Comparison of ENCODE assay signal across 18 cellular contexts in the genomic region with DNA sequence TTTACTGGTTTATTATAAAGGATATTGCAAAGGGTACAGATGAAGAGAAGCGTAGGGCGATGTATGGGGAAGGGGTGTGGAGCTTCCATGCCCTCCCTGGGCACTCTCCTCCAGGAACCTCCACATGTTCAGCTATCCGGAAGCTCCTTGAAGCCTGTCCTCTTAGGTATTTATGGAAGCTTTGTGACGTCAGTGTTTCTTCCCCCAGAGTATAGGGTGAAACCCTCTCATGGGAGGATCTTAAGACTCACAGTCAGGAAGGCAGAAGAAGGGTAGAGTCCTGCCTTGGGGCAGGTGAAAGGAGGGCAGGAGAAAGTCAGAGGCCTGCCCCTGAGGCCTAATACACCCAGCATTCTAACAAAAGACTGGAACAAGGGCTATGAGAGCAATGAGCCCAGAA.
"Had no signal": no experiment of that assay in that cellular context is flagged by ENCODE, and none has a peak within 500 bp of the region (broad histone marks: within the 10 kb centered on the region; RNA-seq: fewer than 3 reads in every experiment).

No MANE protein-coding gene starts in this region.

- H2AFZ ChIP-seq: parathyroid adenoma had no signal

- H3K9me3 Mint-ChIP-seq: activated CD8-positive, alpha-beta T cell treated with anti-CD3 and anti-CD28 coated beads for 36 hours; endodermal cell; naive thymus-derived CD4-positive, alpha-beta T cell had no signal

- H3K9me3 ChIP-seq: colonic mucosa, left lung, neutrophil, sigmoid colon had no signal

- H3K4me1 ChIP-seq: colonic mucosa, parathyroid adenoma had no signal

- H3K27me3 ChIP-seq: colonic mucosa, left lung, neutrophil, sigmoid colon had no signal

- H3K27ac Mint-ChIP-seq: activated naive CD8-positive, alpha-beta T cell; endodermal cell had no signal

- H3K9ac ChIP-seq: parathyroid adenoma had no signal

- H3K4me3 Mint-ChIP-seq: activated CD8-positive, alpha-beta T cell treated with anti-CD3 and anti-CD28 coated beads for 36 hours; activated naive CD8-positive, alpha-beta T cell; endodermal cell had no signal

- H3K27ac ChIP-seq: colonic mucosa, epithelial cell of prostate, left lung, neutrophil, parathyroid adenoma, sigmoid colon, SK-N-MC, WERI-Rb-1 had no signal

- ATAC-seq: left lung; naive thymus-derived CD4-positive, alpha-beta T cell had no signal

- H3K4me3 ChIP-seq: colonic mucosa, left lung, sigmoid colon, SK-N-MC had no signal

- DNase-seq: activated effector memory CD4-positive, alpha-beta T cell treated with anti-CD3 and anti-CD28 coated beads, Interleukin-2, amount 50 U/mL, for 16 hours; activated T-cell treated with anti-CD3 and anti-CD28 coated beads, Interleukin-2, amount 50 U/mL, for 48 hours; central memory CD4-positive, alpha-beta T cell; colonic mucosa; endodermal cell; left lung; naive thymus-derived CD4-positive, alpha-beta T cell; sigmoid colon; stimulated activated CD4-positive, alpha-beta T cell treated with anti-CD3 and anti-CD28 coated beads, Interleukin-4, amount 100 ng/mL, for 4 hours; stimulated activated naive CD4-positive, alpha-beta T cell treated with Interleukin-2 at 50 U/mL for 16 hours; trophoblast cell; WERI-Rb-1 had no signal

- H3K27me3 Mint-ChIP-seq: activated CD8-positive, alpha-beta T cell treated with anti-CD3 and anti-CD28 coated beads for 36 hours; activated naive CD8-positive, alpha-beta T cell had no signal

- H3K79me2 ChIP-seq: parathyroid adenoma had no signal

- H3K36me3 ChIP-seq: colonic mucosa, left lung, neutrophil, sigmoid colon, WERI-Rb-1 had no signal

- H3K36me3 Mint-ChIP-seq: activated naive CD8-positive, alpha-beta T cell had no signal
